ENCODE assay signal across 10 cellular contexts in genomic region chr20:49853640-49854039, GRCh38. TPM values are rescaled to one million over a fixed set of nuclear protein-coding genes. Genes with fewer than 3 reads are reported as not detected.
DNase-seq lines count a peak whose midpoint lies in the region; ATAC-seq and TF ChIP-seq lines count a peak whose summit lies in the region.
"Had no signal": no experiment of that assay in that cellular context is flagged by ENCODE, and none has a peak within 500 bp of the region (broad histone marks: within the 10 kb centered on the region; RNA-seq: fewer than 3 reads in every experiment).

No MANE protein-coding gene starts in this region.

- H3K27ac ChIP-seq in left ventricle myocardium inferior (replicated peaks), result no peak overlapping the region

- no peaks in the 10 kb centered on the region for H3K9me3 Mint-ChIP-seq in Calu3 (ENCODE audit: low read depth, unreplicated experiment)
- no peaks in the 10 kb centered on the region for H3K9me3 Mint-ChIP-seq in activated T-helper 17 cell treated with anti-CD3 and anti-CD28 coated beads, Interleukin-2, amount 50 U/mL, for 72 hours
- H3K9me3 Mint-ChIP-seq: dendritic cell treated with granulocyte-macrophage colony-stimulating factor and Interleukin-4, amounts not matched to agents 40 ng/mL and 50 ng/mL, for 4 days; stimulated activated naive CD8-positive, alpha-beta T cell treated with anti-CD3 and anti-CD28 coated beads, Interleukin-15, amount 100 ng/mL, for 72 hours had no signal

- ATAC-seq in activated T-helper 17 cell treated with anti-CD3 and anti-CD28 coated beads, Interleukin-2, amount 50 U/mL, for 72 hours (replicated peaks), result no peak
- ATAC-seq in HG03457 (IDR thresholded peaks at IDR 0.05; ENCODE audit: unreplicated experiment), result no peak
- ATAC-seq: stimulated activated naive CD8-positive, alpha-beta T cell treated with anti-CD3 and anti-CD28 coated beads, Interleukin-15, amount 100 ng/mL, for 72 hours had no signal

- intact Hi-C loops in Calu3 (cut with micrococcal nuclease; ENCODE audit: unreplicated experiment), result no loop called here
- intact Hi-C loops in left ventricle myocardium inferior (cut with micrococcal nuclease), result no loop called here

- BruUV-seq in Calu3 (replicated peaks; lab: Mats Ljungman, UMichigan), result no TSS peak

- peaks cover 51% of the 10 kb centered on the region for H3K36me3 ChIP-seq in left ventricle myocardium inferior

- no peaks in the 10 kb centered on the region for H3K27me3 ChIP-seq in left ventricle myocardium inferior (ENCODE audit: low read depth)

- DNase-seq in Calu3 (peak; percentile 18), NCI-H2227 (lab: John Stamatoyannopoulos, UW; ENCODE audit: unreplicated experiment) (peak; percentile 81), dermis blood vessel endothelial cell (peak; percentile 91), myocyte (ENCODE audit: low read depth) (peak; percentile 35), NCI-H2029 (lab: John Stamatoyannopoulos, UW) (no peak), left ventricle myocardium inferior (no peak)
- DNase-seq: stimulated activated naive CD8-positive, alpha-beta T cell treated with anti-CD3 and anti-CD28 coated beads, Interleukin-15, amount 100 ng/mL, for 72 hours had no signal

- peaks cover 19% of the 10 kb centered on the region for H3K36me3 Mint-ChIP-seq in Calu3 (ENCODE audit: insufficient read depth, unreplicated experiment)
- H3K36me3 Mint-ChIP-seq in activated T-helper 17 cell treated with anti-CD3 and anti-CD28 coated beads, Interleukin-2, amount 50 U/mL, for 72 hours (ENCODE audit: low read depth), result peaks cover 91% of the 10 kb centered on the region

- TF ChIP-seq CTCF in Calu3 (IDR thresholded peaks at IDR 0.05; ENCODE audit: unreplicated experiment) (no peak), left ventricle myocardium inferior (IDR thresholded peaks at IDR 0.05; ENCODE audit: borderline replicate concordance) (no peak)

- H3K4me1 Mint-ChIP-seq in Calu3 (ENCODE audit: low read depth, unreplicated experiment), result no peaks in the 10 kb centered on the region
- no peaks in the 10 kb centered on the region for H3K4me1 Mint-ChIP-seq in activated T-helper 17 cell treated with anti-CD3 and anti-CD28 coated beads, Interleukin-2, amount 50 U/mL, for 72 hours

- CTCF ChIA-PET in Calu3 (lab: Charles Lee), result interaction anchor here (0.5 kb wide), 1 partner anchor 607 kb away, joined by 4 read pairs; no protein-coding TSS in a partner anchor

- peaks cover 39% of the 10 kb centered on the region for H3K4me1 ChIP-seq in left ventricle myocardium inferior

- no peak overlapping the region for H3K4me3 ChIP-seq in left ventricle myocardium inferior

- H3K27me3 Mint-ChIP-seq in Calu3 (ENCODE audit: unreplicated experiment), result no peaks in the 10 kb centered on the region
- no peaks in the 10 kb centered on the region for H3K27me3 Mint-ChIP-seq in activated T-helper 17 cell treated with anti-CD3 and anti-CD28 coated beads, Interleukin-2, amount 50 U/mL, for 72 hours
- H3K27me3 Mint-ChIP-seq: dendritic cell treated with granulocyte-macrophage colony-stimulating factor and Interleukin-4, amounts not matched to agents 40 ng/mL and 50 ng/mL, for 4 days; stimulated activated naive CD8-positive, alpha-beta T cell treated with anti-CD3 and anti-CD28 coated beads, Interleukin-15, amount 100 ng/mL, for 72 hours had no signal

- no peaks in the 10 kb centered on the region for H3K9me3 ChIP-seq in left ventricle myocardium inferior (replicated peaks)

- no peak overlapping the region for H3K27ac Mint-ChIP-seq in Calu3 (ENCODE audit: unreplicated experiment)
- no peak overlapping the region for H3K27ac Mint-ChIP-seq in activated T-helper 17 cell treated with anti-CD3 and anti-CD28 coated beads, Interleukin-2, amount 50 U/mL, for 72 hours
- H3K27ac Mint-ChIP-seq: dendritic cell treated with granulocyte-macrophage colony-stimulating factor and Interleukin-4, amounts not matched to agents 40 ng/mL and 50 ng/mL, for 4 days; stimulated activated naive CD8-positive, alpha-beta T cell treated with anti-CD3 and anti-CD28 coated beads, Interleukin-15, amount 100 ng/mL, for 72 hours had no signal

- H3K4me3 Mint-ChIP-seq in Calu3 (ENCODE audit: low read depth, unreplicated experiment), result no peak overlapping the region
- no peak overlapping the region for H3K4me3 Mint-ChIP-seq in activated T-helper 17 cell treated with anti-CD3 and anti-CD28 coated beads, Interleukin-2, amount 50 U/mL, for 72 hours
- H3K4me3 Mint-ChIP-seq: dendritic cell treated with granulocyte-macrophage colony-stimulating factor and Interleukin-4, amounts not matched to agents 40 ng/mL and 50 ng/mL, for 4 days; stimulated activated naive CD8-positive, alpha-beta T cell treated with anti-CD3 and anti-CD28 coated beads, Interleukin-15, amount 100 ng/mL, for 72 hours had no signal

RNA-seq across cellular contexts. Expression of gene SLC9A8, which starts 41.0 kb away (rescaled TPM):
- 30.0 and 31.7 TPM in 2 replicates for total RNA-seq in Calu3 (2022)
- total RNA-seq in dermis blood vessel endothelial cell, result 6.6 and 8.4 TPM in 2 replicates
- total RNA-seq in myocyte, result 8.0 and 9.1 TPM in 2 replicates
- 7.1 TPM for polyA plus RNA-seq in myocyte (2012)
- 10 to 100 TPM; 17.7 to 18.3 TPM for total RNA-seq in activated T-helper 17 cell treated with anti-CD3 and anti-CD28 coated beads, Interleukin-2, amount 50 U/mL, for 72 hours
- 4.6 TPM for total RNA-seq in left ventricle myocardium inferior

Comparison
In these comparisons a context has a peak if more than half of its experiments do, and no peak if none do; other contexts are left out.
1. DNase-seq: peak in Calu3 (single experiment), NCI-H2227 (single experiment), dermis blood vessel endothelial cell (single experiment) and myocyte (single experiment); none in NCI-H2029 (single experiment) and left ventricle myocardium inferior (single experiment).